Comparison of ENCODE assay signal across 10 cellular contexts in the genomic region with DNA sequence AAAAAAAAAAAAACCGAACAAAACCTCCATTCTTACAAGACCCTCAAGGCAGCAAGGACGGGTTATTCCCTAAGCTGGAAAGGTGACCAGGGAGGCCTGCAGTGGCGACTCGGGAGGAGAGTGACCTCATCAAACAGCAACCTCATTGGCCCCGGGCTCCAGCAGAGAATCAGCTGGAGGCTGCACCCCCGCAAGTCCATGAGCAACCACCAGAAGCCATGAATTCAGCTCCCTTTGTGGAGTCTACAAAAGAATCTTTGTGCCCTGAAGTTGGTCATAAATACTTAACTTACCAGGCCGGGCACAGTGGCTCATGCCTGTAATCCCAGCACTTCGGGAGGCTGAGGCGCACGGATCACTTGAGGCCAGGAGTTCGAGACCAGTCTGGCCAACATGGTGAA.
DNase-seq lines count a peak whose midpoint lies in the region; ATAC-seq lines count a peak whose summit lies in the region.
"Had no signal": no experiment of that assay in that cellular context is flagged by ENCODE, and none has a peak within 500 bp of the region (broad histone marks: within the 10 kb centered on the region; RNA-seq: fewer than 3 reads in every experiment).

No MANE protein-coding gene starts in this region.

- no peaks in the 10 kb centered on the region for H3K9me3 ChIP-seq in MG63
- no peaks in the 10 kb centered on the region for H3K9me3 ChIP-seq in endocrine pancreas (ENCODE audit: control insufficient read depth, low read length)
- H3K9me3 ChIP-seq in neuronal stem cell (replicated peaks in 1 of 2; ENCODE audit: control insufficient read depth in 2 of 2, insufficient read depth in 1 of 2, low read depth in 1 of 2, low read length in 2 of 2) = peaks cover 0 to 4% of the 10 kb centered on the region in 2 donors

- H3K4me1 ChIP-seq in endocrine pancreas (ENCODE audit: control insufficient read depth, insufficient read depth, low read length) (no peaks in the 10 kb centered on the region), neuronal stem cell (ENCODE audit: control insufficient read depth in 2 of 2, insufficient read depth in 1 of 2, low read depth in 1 of 2, low read length in 2 of 2) (peaks cover 2 to 4% of the 10 kb centered on the region in 2 donors)

- no peak overlapping the region for H2BK120ac ChIP-seq in neuronal stem cell (ENCODE audit: low read depth, low read length)

- H3K4me3 ChIP-seq in MG63 = no peak overlapping the region
- H3K4me3 ChIP-seq in endocrine pancreas (ENCODE audit: control insufficient read depth, insufficient read depth, low read length) = peak overlapping the region; percentile 94
- H3K4me3 ChIP-seq in neuronal stem cell (ENCODE audit: low read length in 2 of 2) = no peak overlapping the region

- H4K8ac ChIP-seq in neuronal stem cell (ENCODE audit: low read depth, low read length) = no peak overlapping the region

- H2BK5ac ChIP-seq in neuronal stem cell (ENCODE audit: low read length) = no peak overlapping the region

- no peak overlapping the region for H2AK5ac ChIP-seq in neuronal stem cell (ENCODE audit: low read depth, low read length)

- DNase-seq in C1 segment of cervical spinal cord (lab: John Stamatoyannopoulos, UW) (peak in 8 of 14 donors; percentile 7 to 81 (median 32)), MG63 (peak; percentile 64), neuronal stem cell (ENCODE audit: low spot score) (no peak), DMS79 (lab: John Stamatoyannopoulos, UW) (no peak)
- no peak for DNase-seq in stimulated activated naive CD8-positive, alpha-beta T cell treated with anti-CD3 and anti-CD28 coated beads, Interleukin-15, amount 100 ng/mL, for 72 hours
- DNase-seq: right cardiac atrium had no signal

- peak overlapping the region in 1 of 2 donors; percentile 64 for H3K4me3 Mint-ChIP-seq in stimulated activated naive CD8-positive, alpha-beta T cell treated with anti-CD3 and anti-CD28 coated beads, Interleukin-15, amount 100 ng/mL, for 72 hours

- no peaks in the 10 kb centered on the region for H3K27me3 ChIP-seq in MG63
- no peaks in the 10 kb centered on the region for H3K27me3 ChIP-seq in endocrine pancreas (ENCODE audit: control insufficient read depth, insufficient read depth, low read length)
- no peaks in the 10 kb centered on the region for H3K27me3 ChIP-seq in neuronal stem cell (ENCODE audit: control insufficient read depth in 3 of 3, insufficient read depth in 3 of 3, low read depth in 1 of 3, low read length in 3 of 3)

- H2BK15ac ChIP-seq in neuronal stem cell (ENCODE audit: low read length) = no peak overlapping the region

- H3K27ac Mint-ChIP-seq in stimulated activated naive CD8-positive, alpha-beta T cell treated with anti-CD3 and anti-CD28 coated beads, Interleukin-15, amount 100 ng/mL, for 72 hours = peak overlapping the region in 1 of 2 donors; percentile 27

- no peak overlapping the region for H4K91ac ChIP-seq in neuronal stem cell (ENCODE audit: low read depth, low read length, poor library complexity)

- peaks cover 6 to 7% of the 10 kb centered on the region in 2 donors for H3K9me3 Mint-ChIP-seq in stimulated activated naive CD8-positive, alpha-beta T cell treated with anti-CD3 and anti-CD28 coated beads, Interleukin-15, amount 100 ng/mL, for 72 hours
- H3K9me3 Mint-ChIP-seq: T-helper 2 cell treated with Interferon-gamma antibody and Interleukin-4, amounts not matched to agents 5 μg/mL and 100 μg/mL, for 36 hours had no signal

- H3K36me3 ChIP-seq in MG63 (peaks cover 17% of the 10 kb centered on the region), endocrine pancreas (ENCODE audit: control insufficient read depth, insufficient read depth, low read length) (peaks cover under 1% of the 10 kb centered on the region), neuronal stem cell (replicated peaks in 1 of 2; ENCODE audit: control insufficient read depth in 2 of 2, insufficient read depth in 2 of 2, low read length in 2 of 2) (peaks cover 0 to 11% of the 10 kb centered on the region in 2 donors)

- no peaks in the 10 kb centered on the region for H3K79me1 ChIP-seq in neuronal stem cell (ENCODE audit: low read depth, low read length)

- H3K27ac ChIP-seq in neuronal stem cell (replicated peaks; ENCODE audit: low read length) = no peak overlapping the region

- no peak overlapping the region for H3K4me2 ChIP-seq in neuronal stem cell (ENCODE audit: insufficient read depth, low read length, poor library complexity, severe bottlenecking)

- no peak overlapping the region for H3K9ac ChIP-seq in endocrine pancreas (ENCODE audit: control insufficient read depth, insufficient read depth, low read length)
- no peak overlapping the region for H3K9ac ChIP-seq in neuronal stem cell (ENCODE audit: low read depth, low read length, poor library complexity)

- no peak overlapping the region for H3K23ac ChIP-seq in neuronal stem cell (ENCODE audit: low read depth, low read length, poor library complexity)

- peaks cover 25% of the 10 kb centered on the region for H3K4me1 Mint-ChIP-seq in stimulated activated naive CD8-positive, alpha-beta T cell treated with anti-CD3 and anti-CD28 coated beads, Interleukin-15, amount 100 ng/mL, for 72 hours

- H3K14ac ChIP-seq in neuronal stem cell (ENCODE audit: low read length) = no peak overlapping the region

- H3K18ac ChIP-seq in neuronal stem cell (ENCODE audit: low read length) = no peak overlapping the region

- ATAC-seq in GM19397 (IDR thresholded peaks at IDR 0.05; ENCODE audit: unreplicated experiment) = no peak
- ATAC-seq in stimulated activated naive CD8-positive, alpha-beta T cell treated with anti-CD3 and anti-CD28 coated beads, Interleukin-15, amount 100 ng/mL, for 72 hours = no peak
- ATAC-seq in HG03342 (IDR thresholded peaks at IDR 0.05; ENCODE audit: unreplicated experiment) = no peak

- peak overlapping the region; percentile 45 for H2AFZ ChIP-seq in neuronal stem cell (ENCODE audit: low read length)

- H3K27me3 Mint-ChIP-seq in stimulated activated naive CD8-positive, alpha-beta T cell treated with anti-CD3 and anti-CD28 coated beads, Interleukin-15, amount 100 ng/mL, for 72 hours = peaks cover 23% of the 10 kb centered on the region

- no peak overlapping the region for H3K4ac ChIP-seq in neuronal stem cell (ENCODE audit: low read length)

- WGBS in neuronal stem cell (ENCODE audit: extremely low coverage in 2 of 2, insufficient read length in 2 of 2, insufficient replicate concordance in 1 of 2), 2 donors = no CpG with 5 or more reads among the region's 11 CpGs

- H2BK12ac ChIP-seq in neuronal stem cell (ENCODE audit: low read length) = no peak overlapping the region

Comparison
In these comparisons a context has a peak if more than half of its experiments do, and no peak if none do; other contexts are left out.
1. DNase-seq: peak in C1 segment of cervical spinal cord (8 of 14) and MG63 (single experiment); none in neuronal stem cell (single experiment), DMS79 (single experiment) and stimulated activated naive CD8-positive, alpha-beta T cell treated with anti-CD3 and anti-CD28 coated beads, Interleukin-15, amount 100 ng/mL, for 72 hours (0 of 2).